ENCODE assay signal across 1 cellular context in genomic region chr21:38170705-38171682, GRCh38.
TF ChIP-seq lines count a peak whose summit lies in the region.

No MANE protein-coding gene starts in this region.

TF ChIP-seq in H1, 55 proteins besides CTCF, POLR2A, EP300 and RAD21 (continued from another document):
- TF ChIP-seq ATF2 (IDR thresholded peaks at IDR 0.05; ENCODE audit: low read length) (no peak), FOSL1 (IDR thresholded peaks at IDR 0.05; ENCODE audit: insufficient read depth, low read depth, low read length) (no peak), RXRA (IDR thresholded peaks at IDR 0.05; ENCODE audit: insufficient read depth, low read depth, low read length) (no peak), MAFK (IDR thresholded peaks at IDR 0.05; ENCODE audit: low read depth, low read length) (no peak), HDAC6 (IDR thresholded peaks at IDR 0.05; ENCODE audit: low read depth, low read length) (no peak), RNF2 (IDR thresholded peaks at IDR 0.05; ENCODE audit: borderline replicate concordance, low read depth, low read length, missing control alignments, poor library complexity, severe bottlenecking) (no peak), YY1 (IDR thresholded peaks at IDR 0.05; ENCODE audit: low read depth, low read length) (no peak), SIN3A (conservative IDR thresholded peaks at IDR 0.05 in 1 of 2, IDR thresholded peaks at IDR 0.05 in 1 of 2; ENCODE audit: low read depth in 1 of 2, low read length in 2 of 2) (no peak), CHD1 (IDR thresholded peaks at IDR 0.05; ENCODE audit: low read depth, low read length) (no peak), GABPA (IDR thresholded peaks at IDR 0.05; ENCODE audit: borderline replicate concordance, insufficient read depth, low read length) (no peak), SRF (IDR thresholded peaks at IDR 0.05; ENCODE audit: low read depth, low read length) (no peak), EZH2 (IDR thresholded peaks at IDR 0.05; ENCODE audit: low read depth, low read length, severe bottlenecking) (no peak), SUZ12 (IDR thresholded peaks at IDR 0.05; ENCODE audit: low read length) (no peak), POLR2AphosphoS5 (IDR thresholded peaks at IDR 0.05; ENCODE audit: low read depth, low read length) (no peak), ZNF274 (IDR thresholded peaks at IDR 0.05; ENCODE audit: borderline replicate concordance, extremely low read depth, low read length) (no peak), POU5F1 (IDR thresholded peaks at IDR 0.05; ENCODE audit: low read depth, low read length) (no peak)
